8 cellular contexts compared by ENCODE assay signal in the genomic region with DNA sequence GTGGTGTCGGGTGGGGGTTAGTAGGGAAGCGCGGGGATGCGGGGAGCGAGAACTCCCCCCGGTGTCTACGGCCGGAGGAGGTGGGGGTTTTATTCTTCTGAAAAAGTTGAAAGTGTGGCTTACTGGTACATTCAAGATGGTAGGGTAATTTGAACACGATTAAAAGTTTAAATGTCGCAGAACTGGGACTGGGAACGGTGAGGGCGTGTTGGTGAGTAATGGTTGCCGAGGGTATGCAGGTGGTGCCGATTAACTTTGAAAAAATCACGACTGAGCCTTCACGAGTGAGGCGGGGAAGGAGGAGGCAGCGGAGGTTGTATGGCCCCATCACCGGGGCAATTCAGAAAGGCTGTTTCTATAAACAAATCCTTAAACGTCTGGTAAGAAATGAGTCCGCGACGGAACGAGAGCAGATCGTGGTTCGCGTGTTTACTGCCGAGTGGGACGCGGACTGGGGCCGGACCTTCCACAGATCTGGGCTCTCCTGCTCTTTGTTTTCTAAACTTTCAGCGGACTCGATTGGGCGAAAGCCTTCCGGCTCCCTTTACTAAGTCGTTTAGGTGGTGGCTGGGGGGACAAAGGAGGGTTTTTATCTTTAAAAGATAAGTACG. TPM values are rescaled to one million over a fixed set of nuclear protein-coding genes. Genes with fewer than 3 reads are reported as not detected.
DNase-seq lines count a peak whose midpoint lies in the region; ATAC-seq and TF ChIP-seq lines count a peak whose summit lies in the region.

No MANE protein-coding gene starts in this region.

- DNase-seq in HCT116 (ENCODE audit: low read depth, low spot score) (no peak), fibroblast of gingiva (ENCODE audit: low read depth) (peak; percentile 24), ovary (peak; percentile 60 to 72 (median 64)), NCI-H2029 (lab: John Stamatoyannopoulos, UW) (no peak)
- peak; percentile 30 for DNase-seq in activated CD8-positive, alpha-beta T cell treated with anti-CD3 and anti-CD28 coated beads, Interleukin-2, amount 10 ng/mL, durations not matched to agents 7 days and 5 days

- H3K36me3 ChIP-seq in HCT116 (ENCODE audit: control insufficient read depth in 1 of 2, insufficient read depth in 2 of 2, low read length in 2 of 2), result no peaks in the 10 kb centered on the region
- H3K36me3 ChIP-seq in ovary, result no peaks in the 10 kb centered on the region

- peaks cover 3% of the 10 kb centered on the region for H3K36me3 Mint-ChIP-seq in activated CD8-positive, alpha-beta T cell treated with anti-CD3 and anti-CD28 coated beads, Interleukin-2, amount 10 ng/mL, durations not matched to agents 7 days and 5 days (ENCODE audit: low read depth)

- peak overlapping the region; percentile 76 for H3K27ac Mint-ChIP-seq in activated CD8-positive, alpha-beta T cell treated with anti-CD3 and anti-CD28 coated beads, Interleukin-2, amount 10 ng/mL, durations not matched to agents 7 days and 5 days

- H3K9me2 ChIP-seq in HCT116 (ENCODE audit: insufficient read depth), result no peaks in the 10 kb centered on the region

- H3K79me2 ChIP-seq in HCT116 (ENCODE audit: insufficient read depth, low read length), result no peaks in the 10 kb centered on the region

- H4K20me1 ChIP-seq in HCT116 (ENCODE audit: insufficient read depth), result no peaks in the 10 kb centered on the region

- no peaks in the 10 kb centered on the region for H3K9me3 ChIP-seq in HCT116 (ENCODE audit: control insufficient read depth in 1 of 2, insufficient read depth in 1 of 2, low read depth in 1 of 2, low read length in 2 of 2)
- H3K9me3 ChIP-seq in ovary, result no peaks in the 10 kb centered on the region

- intact Hi-C loops in HCT116 (cut with micrococcal nuclease), result no loop called here
- intact Hi-C loops in ovary (cut with DNase I), result loop anchor here in 3 of 4 donors (10.0 kb wide), 3 partner anchors 124 to 414 kb away; no protein-coding TSS in a partner anchor

- no peaks in the 10 kb centered on the region for H3K9me3 Mint-ChIP-seq in activated CD8-positive, alpha-beta T cell treated with anti-CD3 and anti-CD28 coated beads, Interleukin-2, amount 10 ng/mL, durations not matched to agents 7 days and 5 days (ENCODE audit: insufficient read depth)

- H3K27me3 Mint-ChIP-seq in activated CD8-positive, alpha-beta T cell treated with anti-CD3 and anti-CD28 coated beads, Interleukin-2, amount 10 ng/mL, durations not matched to agents 7 days and 5 days (ENCODE audit: low read depth), result peaks cover 32% of the 10 kb centered on the region

- H3K4me3 Mint-ChIP-seq in activated CD8-positive, alpha-beta T cell treated with anti-CD3 and anti-CD28 coated beads, Interleukin-2, amount 10 ng/mL, durations not matched to agents 7 days and 5 days, result peak overlapping the region; percentile 75

- no peak for TF ChIP-seq RAD21 in HCT116 (IDR thresholded peaks at IDR 0.05; ENCODE audit: low read depth)

- no peak for TF ChIP-seq EP300 in ovary (IDR thresholded peaks at IDR 0.05)

- RAD21 ChIA-PET in HCT116 (lab: Charles Lee; ENCODE audit: low non-redundant PET in 1 of 2, low total read pairs in 2 of 2, uncharacterized antibody in 2 of 2, unreplicated experiment in 2 of 2), result no interaction called here

- H3K4me3 ChIP-seq in HCT116 (replicated peaks in 1 of 2; ENCODE audit: low read depth in 1 of 2, low read length in 2 of 2) (no peak overlapping the region), ovary (peak overlapping the region; percentile 92)

- H3K27me3 ChIP-seq in HCT116 (ENCODE audit: insufficient read depth, low read length) (peaks cover 35% of the 10 kb centered on the region), ovary (no peaks in the 10 kb centered on the region)

- H3K9ac ChIP-seq in HCT116 (ENCODE audit: low read length), result no peak overlapping the region

- ATAC-seq in HCT116, result no peak
- ATAC-seq in activated CD8-positive, alpha-beta T cell treated with anti-CD3 and anti-CD28 coated beads, Interleukin-2, amount 10 ng/mL, durations not matched to agents 7 days and 5 days, result no peak
- ATAC-seq in GM21723 (IDR thresholded peaks at IDR 0.05; ENCODE audit: unreplicated experiment), result no peak
- no peak for ATAC-seq in HG02973 (IDR thresholded peaks at IDR 0.05; ENCODE audit: unreplicated experiment)
- ATAC-seq in HG03378 (IDR thresholded peaks at IDR 0.05; ENCODE audit: unreplicated experiment), result no peak

- H3K4me1 ChIP-seq in HCT116 (ENCODE audit: control insufficient read depth in 1 of 2, insufficient read depth in 2 of 2, low read length in 2 of 2), result peaks cover 3 to 17% of the 10 kb centered on the region in 2 experiments; a peak in 3 of 4 replicates
- H3K4me1 ChIP-seq in ovary (ENCODE audit: insufficient read depth), result peaks cover 8% of the 10 kb centered on the region

- H3K4me2 ChIP-seq in HCT116 (ENCODE audit: low read length), result no peak overlapping the region

- H3K4me1 Mint-ChIP-seq in activated CD8-positive, alpha-beta T cell treated with anti-CD3 and anti-CD28 coated beads, Interleukin-2, amount 10 ng/mL, durations not matched to agents 7 days and 5 days (ENCODE audit: low read depth), result peaks cover 42% of the 10 kb centered on the region

- H3K27ac ChIP-seq in HCT116 (ENCODE audit: low read depth, low read length) (no peak overlapping the region), ovary (peak overlapping the region; percentile 95 to 97)

- TSS peak; percentile 37 for BruUV-seq in HCT116 (replicated peaks; lab: Mats Ljungman, UMichigan)

- CTCF ChIA-PET in HCT116 (lab: Charles Lee), result interaction anchor here (1.4 to 1.7 kb wide), 2 partner anchors 9 to 200 kb away, joined by 3 to 7 read pairs; no protein-coding TSS in a partner anchor
- CTCF ChIA-PET in activated CD8-positive, alpha-beta T cell treated with anti-CD3 and anti-CD28 coated beads, Interleukin-2, amount 10 ng/mL, durations not matched to agents 7 days and 5 days (lab: Charles Lee), result interaction anchor here (1.4 to 3.0 kb wide), 5 partner anchors 10 to 425 kb away, joined by 3 to 20 read pairs (median 9); no protein-coding TSS in a partner anchor

- no peak for TF ChIP-seq POLR2A in HCT116 (IDR thresholded peaks at IDR 0.05; ENCODE audit: borderline replicate concordance, extremely low read depth, insufficient read depth, insufficient read length)
- no peak for TF ChIP-seq POLR2A in ovary (IDR thresholded peaks at IDR 0.05)

- no peak overlapping the region for H2AFZ ChIP-seq in HCT116 (ENCODE audit: low read depth, low read length, poor library complexity, severe bottlenecking)

- WGBS in ovary, 3 donors, result 1% methylated on average over 37 of the region's 37 CpGs

- TF ChIP-seq CTCF in HCT116 (IDR thresholded peaks at IDR 0.05 in 2 of 3, conservative IDR thresholded peaks at IDR 0.05 in 1 of 3; ENCODE audit: borderline replicate concordance in 1 of 3, insufficient read depth in 1 of 3, low read depth in 2 of 3, low read length in 2 of 3), result no peak
- TF ChIP-seq CTCF in ovary (IDR thresholded peaks at IDR 0.05), result no peak

- POLR2A ChIA-PET in HCT116 (lab: Charles Lee), result no interaction called here
- POLR2A ChIA-PET in activated CD8-positive, alpha-beta T cell treated with anti-CD3 and anti-CD28 coated beads, Interleukin-2, amount 10 ng/mL, durations not matched to agents 7 days and 5 days (lab: Charles Lee), result interaction anchor here (0.5 to 0.6 kb wide), 2 partner anchors 50 to 61 kb away, joined by 3 read pairs; no protein-coding TSS in a partner anchor

TF ChIP-seq in HCT116, 20 proteins besides CTCF, POLR2A, EP300 and RAD21:
- TF ChIP-seq ZNF274 (IDR thresholded peaks at IDR 0.05; ENCODE audit: low read depth, low read length), result no peak
- no peak for TF ChIP-seq CEBPB (IDR thresholded peaks at IDR 0.05; ENCODE audit: low read depth)
- TF ChIP-seq JUND (IDR thresholded peaks at IDR 0.05), result no peak
- no peak for TF ChIP-seq SP1 (IDR thresholded peaks at IDR 0.05; ENCODE audit: low read depth)
- TF ChIP-seq, protein P1, sequence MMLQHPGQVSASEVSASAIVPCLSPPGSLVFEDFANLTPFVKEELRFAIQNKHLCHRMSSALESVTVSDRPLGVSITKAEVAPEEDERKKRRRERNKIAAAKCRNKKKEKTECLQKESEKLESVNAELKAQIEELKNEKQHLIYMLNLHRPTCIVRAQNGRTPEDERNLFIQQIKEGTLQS (IDR thresholded peaks at IDR 0.05), result no peak
- TF ChIP-seq EGR1 (IDR thresholded peaks at IDR 0.05; ENCODE audit: low read depth), result no peak
- TF ChIP-seq POLR2AphosphoS5 (IDR thresholded peaks at IDR 0.05; ENCODE audit: low read depth, low read length), result no peak
- TF ChIP-seq EZH2phosphoT487 (IDR thresholded peaks at IDR 0.05; ENCODE audit: borderline replicate concordance), result no peak
- TF ChIP-seq SRF (IDR thresholded peaks at IDR 0.05; ENCODE audit: low read depth), result no peak
- TF ChIP-seq ZFX (IDR thresholded peaks at IDR 0.05), result no peak
- no peak for TF ChIP-seq SIN3A (IDR thresholded peaks at IDR 0.05; ENCODE audit: low read depth)
- no peak for TF ChIP-seq FOSL1 (IDR thresholded peaks at IDR 0.05; ENCODE audit: low read depth)
- TF ChIP-seq, protein P2, sequence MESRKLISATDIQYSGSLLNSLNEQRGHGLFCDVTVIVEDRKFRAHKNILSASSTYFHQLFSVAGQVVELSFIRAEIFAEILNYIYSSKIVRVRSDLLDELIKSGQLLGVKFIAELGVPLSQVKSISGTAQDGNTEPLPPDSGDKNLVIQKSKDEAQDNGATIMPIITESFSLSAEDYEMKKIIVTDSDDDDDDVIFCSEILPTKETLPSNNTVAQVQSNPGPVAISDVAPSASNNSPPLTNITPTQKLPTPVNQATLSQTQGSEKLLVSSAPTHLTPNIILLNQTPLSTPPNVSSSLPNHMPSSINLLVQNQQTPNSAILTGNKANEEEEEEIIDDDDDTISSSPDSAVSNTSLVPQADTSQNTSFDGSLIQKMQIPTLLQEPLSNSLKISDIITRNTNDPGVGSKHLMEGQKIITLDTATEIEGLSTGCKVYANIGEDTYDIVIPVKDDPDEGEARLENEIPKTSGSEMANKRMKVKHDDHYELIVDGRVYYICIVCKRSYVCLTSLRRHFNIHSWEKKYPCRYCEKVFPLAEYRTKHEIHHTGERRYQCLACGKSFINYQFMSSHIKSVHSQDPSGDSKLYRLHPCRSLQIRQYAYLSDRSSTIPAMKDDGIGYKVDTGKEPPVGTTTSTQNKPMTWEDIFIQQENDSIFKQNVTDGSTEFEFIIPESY (IDR thresholded peaks at IDR 0.05; ENCODE audit: extremely low read depth, insufficient replicate concordance, low read length), result no peak
- TF ChIP-seq TCF7L2 (IDR thresholded peaks at IDR 0.05; ENCODE audit: borderline replicate concordance, extremely low read depth, insufficient read depth, insufficient read length), result no peak
- TF ChIP-seq CBX3 (IDR thresholded peaks at IDR 0.05; ENCODE audit: low read depth), result no peak
- TF ChIP-seq YY1 (IDR thresholded peaks at IDR 0.05; ENCODE audit: extremely low read depth, insufficient replicate concordance, low read depth, low read length), result no peak
- TF ChIP-seq EZH2 (IDR thresholded peaks at IDR 0.05), result no peak
TF ChIP-seq in HCT116: peak in this region for 0.

RNA-seq across cellular contexts. Expression of gene IGF1R, which starts 2.6 kb away (rescaled TPM):
- total RNA-seq in HCT116 (2021; ENCODE audit: unreplicated experiment) (16.3 TPM), ovary (10 to 100 TPM; 39.5 to 88.7 (median 70.2) TPM)
- 4.8 and 5.0 TPM in 2 replicates for polyA plus RNA-seq in HCT116 (2012)
- total RNA-seq in activated CD8-positive, alpha-beta T cell treated with anti-CD3 and anti-CD28 coated beads, Interleukin-2, amount 10 ng/mL, durations not matched to agents 7 days and 5 days, result 10 to 100 TPM in 1 of 2 experiments, 1 to 10 TPM in 1; 9.1 to 10.6 TPM
- polyA plus RNA-seq in ovary, result 10 to 100 TPM; 15.4 to 38.2 TPM

Comparison
In these comparisons a context has a peak if more than half of its experiments do, and no peak if none do; other contexts are left out.
1. DNase-seq: peak in activated CD8-positive, alpha-beta T cell treated with anti-CD3 and anti-CD28 coated beads, Interleukin-2, amount 10 ng/mL, durations not matched to agents 7 days and 5 days (single experiment), fibroblast of gingiva (single experiment) and ovary (5 of 5); none in HCT116 (single experiment) and NCI-H2029 (single experiment).